In genomic region chr16:28180660-28181556, GRCh38 we compare ENCODE assay signal across 10 cellular contexts. TPM values are rescaled to one million over a fixed set of nuclear protein-coding genes. Genes with fewer than 3 reads are reported as not detected.
A peak's percentile ranks its signal among the peaks of the same experiment; 100 is the strongest.
DNase-seq lines count a peak whose midpoint lies in the region; ATAC-seq, FAIRE-seq and TF ChIP-seq lines count a peak whose summit lies in the region.
"Had no signal": no experiment of that assay in that cellular context is flagged by ENCODE, and none has a peak within 500 bp of the region (broad histone marks: within the 10 kb centered on the region; RNA-seq: fewer than 3 reads in every experiment).

No MANE protein-coding gene starts in this region.

- peaks cover 97% of the 10 kb centered on the region for H3K79me2 ChIP-seq in OCI-LY3 (ENCODE audit: low read length)
- peaks cover 1% of the 10 kb centered on the region for H3K79me2 ChIP-seq in trophoblast cell (ENCODE audit: control insufficient read depth, insufficient read depth, low read length, poor library complexity)

- H3K27me3 ChIP-seq in OCI-LY3 (ENCODE audit: low read depth, low read length) (no peaks in the 10 kb centered on the region), trophoblast cell (ENCODE audit: insufficient read depth, low read length) (no peaks in the 10 kb centered on the region)

- intact Hi-C loops in posterior cingulate gyrus (cut with DNase I) = no loop called here

- H3K4me3 ChIP-seq in OCI-LY3 (ENCODE audit: low read length) (peak overlapping the region; percentile 60), trophoblast cell (ENCODE audit: low read depth, low read length) (no peak overlapping the region)

- peak overlapping the region; percentile 61 for H3K18ac ChIP-seq in trophoblast cell (ENCODE audit: low read length)

- WGBS in trophoblast cell (ENCODE audit: extremely low coverage, insufficient coverage, insufficient read length) = no CpG with 5 or more reads among the region's 9 CpGs

- H3K27ac ChIP-seq in OCI-LY3 (ENCODE audit: low read length) = peak overlapping the region; percentile 94
- H3K27ac ChIP-seq in trophoblast cell (ENCODE audit: low read depth, low read length) = no peak overlapping the region

- no peak for TF ChIP-seq POLR2A in GM12891 (IDR thresholded peaks at IDR 0.05; ENCODE audit: low read depth, low read length)

- no peaks in the 10 kb centered on the region for H3K79me1 ChIP-seq in trophoblast cell (ENCODE audit: low read length)

- no peak overlapping the region for H4K91ac ChIP-seq in trophoblast cell (ENCODE audit: low read depth, low read length)

- H2BK12ac ChIP-seq in trophoblast cell (ENCODE audit: low read length) = no peak overlapping the region

- FAIRE-seq in GM12891 (lab: Jason Lieb, UNC) = no peak

- DNase-seq in GM12891 (ENCODE audit: insufficient read length, low spot score) (no peak), dermis blood vessel endothelial cell (peak; percentile 46), trophoblast cell (peak; percentile 14 to 71), NCI-H2196 treated with DMSO at 0.1 percent for 48 hours (lab: John Stamatoyannopoulos, UW; ENCODE audit: unreplicated experiment) (no peak), posterior cingulate gyrus (no peak), SW 1271 (lab: John Stamatoyannopoulos, UW) (no peak)
- DNase-seq: activated effector memory CD4-positive, alpha-beta T cell treated with Interleukin-2 at 50 U/mL for 16 hours; NCI-H1436 had no signal

- H2BK120ac ChIP-seq in trophoblast cell (ENCODE audit: insufficient read depth, low read length, poor library complexity) = no peak overlapping the region

- H3K36me3 ChIP-seq in OCI-LY3 (replicated peaks; ENCODE audit: low read depth, low read length) = peaks cover 50% of the 10 kb centered on the region
- H3K36me3 ChIP-seq in trophoblast cell (ENCODE audit: control insufficient read depth in 1 of 2, insufficient read depth in 2 of 2, low read length in 2 of 2) = peaks cover 2% of the 10 kb centered on the region in 2 experiments

- no peak for TF ChIP-seq CTCF in OCI-LY3 (IDR thresholded peaks at IDR 0.05; ENCODE audit: low read depth, low read length)

- H2AFZ ChIP-seq in OCI-LY3 (ENCODE audit: low read depth, low read length) (no peak overlapping the region), trophoblast cell (ENCODE audit: insufficient read depth, low read length, poor library complexity) (no peak overlapping the region)

- H3K4me1 ChIP-seq in OCI-LY3 (ENCODE audit: low read length) (peaks cover 68% of the 10 kb centered on the region), trophoblast cell (ENCODE audit: control insufficient read depth in 1 of 2, insufficient read depth in 2 of 2, low read length in 2 of 2) (peaks cover 7 to 16% of the 10 kb centered on the region in 2 experiments)

- ATAC-seq in GM19463 (IDR thresholded peaks at IDR 0.05; ENCODE audit: unreplicated experiment) = no peak

- H2AK5ac ChIP-seq in trophoblast cell (ENCODE audit: low read length) = no peak overlapping the region

- H3K4ac ChIP-seq in trophoblast cell (ENCODE audit: low read depth, low read length) = peak overlapping the region; percentile 71

- H4K8ac ChIP-seq in trophoblast cell (ENCODE audit: low read depth, low read length) = no peak overlapping the region

- H2BK5ac ChIP-seq in trophoblast cell (ENCODE audit: low read depth, low read length, poor library complexity) = no peak overlapping the region

- H4K20me1 ChIP-seq in OCI-LY3 (ENCODE audit: insufficient read depth, low read length) = no peaks in the 10 kb centered on the region

- no peak overlapping the region for H4K12ac ChIP-seq in trophoblast cell (ENCODE audit: low read depth, low read length)

- H3K4me2 ChIP-seq in OCI-LY3 (ENCODE audit: low read length) = peak overlapping the region; percentile 82
- no peak overlapping the region for H3K4me2 ChIP-seq in trophoblast cell (ENCODE audit: low read length)

- peak overlapping the region; percentile 64 for H3K9ac ChIP-seq in OCI-LY3 (ENCODE audit: low read length)
- no peak overlapping the region for H3K9ac ChIP-seq in trophoblast cell (ENCODE audit: low read length)

- no peak overlapping the region for H3K23ac ChIP-seq in trophoblast cell (ENCODE audit: low read length)

- no peak overlapping the region for H3K14ac ChIP-seq in trophoblast cell (ENCODE audit: low read length)

- H3K9me3 ChIP-seq in OCI-LY3 (ENCODE audit: insufficient read depth, low read length) = 0 out of 2 replicates have a peak, but pooled peaks cover 3% of the 10 kb centered on the region
- no peaks in the 10 kb centered on the region for H3K9me3 ChIP-seq in trophoblast cell (ENCODE audit: insufficient read depth, low read depth, low read length)

TF ChIP-seq in GM12891, 5 proteins besides CTCF, POLR2A, EP300 and RAD21:
- TF ChIP-seq POU2F2 (IDR thresholded peaks at IDR 0.05; ENCODE audit: low read depth, low read length) (peak; percentile 21; the same call in 1 of the 2 replicates), SPI1 (IDR thresholded peaks at IDR 0.05; ENCODE audit: low read depth, low read length) (peak; percentile 30; the same call in 1 of the 2 replicates), PAX5 (IDR thresholded peaks at IDR 0.05; ENCODE audit: insufficient read depth, low read length, severe bottlenecking) (no peak), TAF1 (IDR thresholded peaks at IDR 0.05; ENCODE audit: low read depth, low read length) (no peak), POLR2AphosphoS5 (IDR thresholded peaks at IDR 0.05; ENCODE audit: low read depth, low read length) (no peak)

RNA-seq across cellular contexts. Expression of gene XPO6, which starts 30.9 kb away (rescaled TPM):
- polyA plus RNA-seq in GM12891 (2012; ENCODE audit: low read depth, missing spikeins) = 96.3 TPM
- 89.7 and 112 TPM in 2 replicates for total RNA-seq in dermis blood vessel endothelial cell
- polyA plus RNA-seq in trophoblast cell (2013) = 32.7 and 36.0 TPM in 2 replicates

Comparison
In these comparisons a context has a peak if more than half of its experiments do, and no peak if none do; other contexts are left out.
1. DNase-seq: peak in dermis blood vessel endothelial cell (single experiment) and trophoblast cell (2 of 2); none in GM12891 (single experiment), NCI-H2196 treated with DMSO at 0.1 percent for 48 hours (single experiment), posterior cingulate gyrus (0 of 10) and SW 1271 (0 of 2).